In the genomic region with DNA sequence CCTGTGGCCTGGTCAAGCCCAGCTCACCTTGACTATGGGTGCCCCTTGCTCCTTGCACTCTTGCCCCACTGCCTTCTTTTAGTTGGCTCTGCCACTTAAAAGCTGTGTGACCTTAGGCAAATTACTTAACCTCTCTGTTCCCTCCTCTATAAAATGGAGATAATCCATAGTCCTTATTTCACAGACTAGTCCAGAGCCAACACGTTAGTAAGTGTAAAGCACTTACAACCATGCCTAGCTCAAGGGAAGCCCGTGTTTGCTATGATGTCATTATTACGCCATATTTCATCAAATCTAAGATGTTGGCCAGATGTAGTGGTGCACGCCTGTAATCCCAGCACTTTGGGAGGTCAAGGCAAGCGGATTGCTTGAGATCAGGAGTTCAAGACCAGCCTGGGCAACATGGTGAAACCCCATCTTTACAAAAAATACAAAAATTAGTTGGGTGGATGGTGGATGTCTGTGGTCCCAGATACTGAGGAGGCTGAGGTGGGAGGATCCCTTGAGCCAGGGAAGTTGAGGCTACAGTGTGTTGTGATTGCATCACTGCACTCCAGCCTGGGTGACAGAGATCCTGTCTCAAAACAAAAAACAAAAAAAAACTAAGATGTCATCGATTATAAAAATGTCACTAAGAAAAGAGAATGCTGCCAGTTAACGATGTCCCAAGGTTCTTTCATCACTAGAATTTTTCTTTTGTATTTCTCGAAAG, we compare ENCODE assay signal across 15 cellular contexts. TPM values are rescaled to one million over a fixed set of nuclear protein-coding genes. Genes with fewer than 3 reads are reported as not detected.
DNase-seq lines count a peak whose midpoint lies in the region; FAIRE-seq and TF ChIP-seq lines count a peak whose summit lies in the region.
"Had no signal": no experiment of that assay in that cellular context is flagged by ENCODE, and none has a peak within 500 bp of the region (broad histone marks: within the 10 kb centered on the region; RNA-seq: fewer than 3 reads in every experiment).

No MANE protein-coding gene starts in this region.

- no peak for FAIRE-seq in small intestine (lab: Jason Lieb, UNC)

- no peak overlapping the region for H2AFZ ChIP-seq in neural progenitor cell (replicated peaks)
- H2AFZ ChIP-seq: hepatocyte had no signal

- H3K9ac ChIP-seq in neural progenitor cell = no peak overlapping the region

- in situ Hi-C loops in brain microvascular endothelial cell (cut with HindIII; ENCODE audit: low pct_ligation_motif_present, low sequenced_read_pairs) = no loop called here

- H3K4me1 ChIP-seq in neural progenitor cell = peaks cover 12% of the 10 kb centered on the region
- peaks cover 0 to 10% of the 10 kb centered on the region in 2 donors for H3K4me1 ChIP-seq in small intestine (ENCODE audit: control insufficient read depth in 2 of 2, insufficient read depth in 1 of 2, low read depth in 1 of 2, low read length in 1 of 2)

- no peaks in the 10 kb centered on the region for H3K27me3 Mint-ChIP-seq in activated naive CD4-positive, alpha-beta T cell treated with anti-CD3 and anti-CD28 coated beads, Interleukin-2, amount 10 ng/mL, durations not matched to agents 7 days and 5 days
- peaks cover 30% of the 10 kb centered on the region for H3K27me3 Mint-ChIP-seq in neural progenitor cell (ENCODE audit: insufficient read depth, low read depth)

- no peak for DNase-seq in activated naive CD4-positive, alpha-beta T cell treated with anti-CD3 and anti-CD28 coated beads, Interleukin-2, amount 10 ng/mL, durations not matched to agents 7 days and 5 days
- DNase-seq in activated naive CD4-positive, alpha-beta T cell treated with anti-CD3 and anti-CD28 coated beads, Interleukin-2, amount 50 U/mL, for 16 hours = no peak
- peak; percentile 56 for DNase-seq in amniotic epithelial cell (ENCODE audit: low read depth)
- no peak for DNase-seq in neural progenitor cell (ENCODE audit: low spot score)
- DNase-seq in small intestine = no peak
- DNase-seq in brain microvascular endothelial cell = no peak
- DNase-seq: activated gamma-delta T cell; central memory CD4-positive, alpha-beta T cell; DMS 273 treated with DMSO at 0.1 percent for 48 hours; H9; NCI-H1930; NCI-H69; T-helper 1 cell; transverse colon had no signal

- H3K4me3 Mint-ChIP-seq in activated naive CD4-positive, alpha-beta T cell treated with anti-CD3 and anti-CD28 coated beads, Interleukin-2, amount 10 ng/mL, durations not matched to agents 7 days and 5 days = no peak overlapping the region
- H3K4me3 Mint-ChIP-seq in neural progenitor cell = peak overlapping the region; percentile 41

- H3K4me1 Mint-ChIP-seq in activated naive CD4-positive, alpha-beta T cell treated with anti-CD3 and anti-CD28 coated beads, Interleukin-2, amount 10 ng/mL, durations not matched to agents 7 days and 5 days = peaks cover 49% of the 10 kb centered on the region
- peaks cover 17% of the 10 kb centered on the region for H3K4me1 Mint-ChIP-seq in neural progenitor cell

- CTCF ChIA-PET in activated naive CD4-positive, alpha-beta T cell treated with anti-CD3 and anti-CD28 coated beads, Interleukin-2, amount 10 ng/mL, durations not matched to agents 7 days and 5 days (lab: Charles Lee) = interaction anchor here (0.7 to 2.4 kb wide), 5 partner anchors 17 to 130 kb away, joined by 3 to 11 read pairs (median 3); a partner anchor contains a TSS

- TF ChIP-seq CTCF in neural progenitor cell (IDR thresholded peaks at IDR 0.05) = no peak
- no peak for TF ChIP-seq CTCF in brain microvascular endothelial cell (IDR thresholded peaks at IDR 0.05; ENCODE audit: low read depth, low read length, missing control alignments)

- peaks cover 30% of the 10 kb centered on the region for H3K36me3 Mint-ChIP-seq in activated naive CD4-positive, alpha-beta T cell treated with anti-CD3 and anti-CD28 coated beads, Interleukin-2, amount 10 ng/mL, durations not matched to agents 7 days and 5 days
- H3K36me3 Mint-ChIP-seq in neural progenitor cell = no peaks in the 10 kb centered on the region

- H3K4me3 ChIP-seq in neural progenitor cell (no peak overlapping the region), small intestine (ENCODE audit: low read depth in 1 of 2, low read length in 2 of 2) (no peak overlapping the region), brain microvascular endothelial cell (ENCODE audit: low read depth, low read length) (no peak overlapping the region)
- H3K4me3 ChIP-seq: hepatocyte, transverse colon had no signal

- H3K9me3 Mint-ChIP-seq in activated naive CD4-positive, alpha-beta T cell treated with anti-CD3 and anti-CD28 coated beads, Interleukin-2, amount 10 ng/mL, durations not matched to agents 7 days and 5 days = no peaks in the 10 kb centered on the region
- no peaks in the 10 kb centered on the region for H3K9me3 Mint-ChIP-seq in neural progenitor cell
- H3K9me3 Mint-ChIP-seq: H9 had no signal

- H3K36me3 ChIP-seq in neural progenitor cell (no peaks in the 10 kb centered on the region), small intestine (ENCODE audit: control insufficient read depth in 2 of 2, insufficient read depth in 2 of 2, low read length in 2 of 2) (no peaks in the 10 kb centered on the region), brain microvascular endothelial cell (replicated peaks) (no peaks in the 10 kb centered on the region)
- H3K36me3 ChIP-seq: transverse colon had no signal

- H3F3A ChIP-seq in neural progenitor cell (ENCODE audit: low read depth) = peaks cover 17% of the 10 kb centered on the region

- H3K79me2 ChIP-seq in neural progenitor cell (ENCODE audit: low read depth) = no peaks in the 10 kb centered on the region
- H3K79me2 ChIP-seq: hepatocyte had no signal

- no peaks in the 10 kb centered on the region for H4K20me1 ChIP-seq in neural progenitor cell (ENCODE audit: low read depth)

- H3K4me2 ChIP-seq in neural progenitor cell = no peak overlapping the region
- H3K4me2 ChIP-seq: hepatocyte had no signal

- H3K27ac Mint-ChIP-seq in activated naive CD4-positive, alpha-beta T cell treated with anti-CD3 and anti-CD28 coated beads, Interleukin-2, amount 10 ng/mL, durations not matched to agents 7 days and 5 days = peak overlapping the region; percentile 60
- peak overlapping the region; percentile 10 for H3K27ac Mint-ChIP-seq in neural progenitor cell
- H3K27ac Mint-ChIP-seq: H9 had no signal

- 75 to 83% (median 80%) methylated on average over 8 of the region's 8 CpGs for WGBS in small intestine, 3 donors

- H3K27me3 ChIP-seq in neural progenitor cell = peaks cover 31% of the 10 kb centered on the region
- H3K27me3 ChIP-seq in small intestine (ENCODE audit: control insufficient read depth in 2 of 2, insufficient read depth in 2 of 2, low read length in 2 of 2) = no peaks in the 10 kb centered on the region
- H3K27me3 ChIP-seq in brain microvascular endothelial cell (replicated peaks) = no peaks in the 10 kb centered on the region
- H3K27me3 ChIP-seq: hepatocyte, transverse colon had no signal

- no peaks in the 10 kb centered on the region for H3K9me3 ChIP-seq in neural progenitor cell (ENCODE audit: low read depth)
- no peaks in the 10 kb centered on the region for H3K9me3 ChIP-seq in small intestine (ENCODE audit: control insufficient read depth, low read depth)
- H3K9me3 ChIP-seq: transverse colon had no signal

- H3K27ac ChIP-seq in neural progenitor cell (no peak overlapping the region), small intestine (ENCODE audit: low read depth in 1 of 2, low read length in 1 of 2) (no peak overlapping the region), brain microvascular endothelial cell (no peak overlapping the region)
- H3K27ac ChIP-seq: hepatocyte, transverse colon had no signal

RNA-seq across cellular contexts. Expression of a gene that starts 2.3 kb away (rescaled TPM):
- 0.62 and 9.0 TPM in 2 replicates for total RNA-seq in neural progenitor cell (ENCODE audit: low replicate concordance)
- polyA plus RNA-seq in small intestine = 100 to 1,000 TPM in 2 of 3 donors, 10 to 100 TPM in 1; 32.3 to 363 (median 147) TPM

RNA-seq across cellular contexts. Expression of a gene that starts 19.8 kb away (rescaled TPM):
- total RNA-seq in neural progenitor cell (ENCODE audit: low replicate concordance) = 111 and 182 TPM in 2 replicates
- polyA plus RNA-seq in small intestine = 100 to 1,000 TPM; 477 to 668 (median 619) TPM

RNA-seq across cellular contexts. Expression of a gene that starts 20.3 kb away (rescaled TPM):
- total RNA-seq in neural progenitor cell (ENCODE audit: low replicate concordance) = 257 and 284 TPM in 2 replicates
- polyA plus RNA-seq in small intestine = 100 to 1,000 TPM in 2 of 3 donors, 10 to 100 TPM in 1; 99.3 to 188 (median 171) TPM

RNA-seq across cellular contexts. Expression of a gene that starts 21.3 kb away (rescaled TPM):
- total RNA-seq in neural progenitor cell (ENCODE audit: low replicate concordance) = 12.7 and 16.9 TPM in 2 replicates
- 10 to 100 TPM; 27.5 to 33.4 (median 30.0) TPM for polyA plus RNA-seq in small intestine

RNA-seq across cellular contexts. Expression of a gene that starts 32.4 kb away (rescaled TPM):
- total RNA-seq in neural progenitor cell (ENCODE audit: low replicate concordance) = 5.5 and 22.0 TPM in 2 replicates
- polyA plus RNA-seq in small intestine = 100 to 1,000 TPM; 192 to 417 (median 404) TPM
